ENCODE assay signal across 10 cellular contexts in the genomic region with DNA sequence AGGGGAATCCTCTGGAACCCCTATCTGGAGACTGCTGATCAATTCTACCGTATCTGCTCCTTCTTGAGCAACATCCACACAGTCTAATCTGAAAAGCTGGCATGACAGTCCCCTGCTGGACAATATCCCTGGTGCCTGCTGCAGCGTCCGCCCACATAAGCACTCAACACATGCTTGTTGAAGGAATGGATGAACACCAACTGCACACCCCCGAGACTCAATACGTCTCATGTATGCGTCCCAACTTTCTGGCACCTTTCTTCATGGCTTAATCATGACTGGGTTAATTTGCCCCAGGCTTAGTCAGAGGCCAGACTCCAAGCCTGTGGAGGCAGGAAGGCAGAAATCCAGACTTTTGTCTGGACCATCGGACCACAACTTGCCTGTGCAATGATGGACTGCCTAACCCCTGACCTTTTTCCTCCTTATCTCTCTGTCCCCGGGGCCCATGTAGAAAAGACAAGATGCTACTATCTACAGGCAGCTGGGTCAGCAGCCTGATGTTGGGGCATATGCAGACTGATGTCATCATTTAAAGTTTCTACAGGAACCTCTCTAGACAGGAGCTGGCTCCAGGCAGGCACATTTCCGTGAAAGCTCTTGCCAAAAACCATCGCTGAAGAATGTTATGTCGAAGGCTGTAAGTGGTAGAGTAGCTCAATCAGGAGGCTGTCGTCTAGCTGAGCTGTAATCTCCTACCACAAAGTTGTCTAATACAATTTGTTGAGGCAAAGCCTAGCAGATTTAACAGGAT.
DNase-seq lines count a peak whose midpoint lies in the region; ATAC-seq, FAIRE-seq and TF ChIP-seq lines count a peak whose summit lies in the region.
"Had no signal": no experiment of that assay in that cellular context is flagged by ENCODE, and none has a peak within 500 bp of the region (broad histone marks: within the 10 kb centered on the region; RNA-seq: fewer than 3 reads in every experiment).

No MANE protein-coding gene starts in this region.

- no peaks in the 10 kb centered on the region for H3K4me1 ChIP-seq in small intestine (ENCODE audit: control insufficient read depth in 2 of 2, insufficient read depth in 1 of 2, low read depth in 1 of 2, low read length in 1 of 2)

- H3K27me3 Mint-ChIP-seq in progenitor cell of endocrine pancreas = peaks cover 3% of the 10 kb centered on the region

- H3K9me3 Mint-ChIP-seq in progenitor cell of endocrine pancreas (ENCODE audit: low read depth) = no peaks in the 10 kb centered on the region

- WGBS in small intestine, 3 donors = 60 to 74% (median 74%) methylated on average over 12 of the region's 12 CpGs

- no peaks in the 10 kb centered on the region for H3K4me1 Mint-ChIP-seq in progenitor cell of endocrine pancreas (ENCODE audit: low read depth)

- H3K36me3 ChIP-seq in small intestine (ENCODE audit: control insufficient read depth in 2 of 2, insufficient read depth in 2 of 2, low read length in 2 of 2) = no peaks in the 10 kb centered on the region

- no peak for ATAC-seq in GM19023 (IDR thresholded peaks at IDR 0.05; ENCODE audit: unreplicated experiment)
- ATAC-seq: GM12878 had no signal

- no peaks in the 10 kb centered on the region for H3K27me3 ChIP-seq in small intestine (ENCODE audit: control insufficient read depth in 2 of 2, insufficient read depth in 2 of 2, low read length in 2 of 2)

- FAIRE-seq in small intestine (lab: Jason Lieb, UNC) = no peak
- FAIRE-seq: GM12878 had no signal

- H3K4me3 Mint-ChIP-seq in progenitor cell of endocrine pancreas (ENCODE audit: low read depth) = no peak overlapping the region

- no peak overlapping the region for H3K27ac Mint-ChIP-seq in progenitor cell of endocrine pancreas

- H3K9me3 ChIP-seq in small intestine (ENCODE audit: control insufficient read depth, low read depth) = no peaks in the 10 kb centered on the region

- H3K4me3 ChIP-seq in fibroblast of the aortic adventitia (ENCODE audit: low read depth, low read length) (no peak overlapping the region), small intestine (ENCODE audit: low read depth in 1 of 2, low read length in 2 of 2) (no peak overlapping the region)
- H3K4me3 ChIP-seq: GM12878 had no signal

- TF ChIP-seq CTCF in fibroblast of the aortic adventitia (IDR thresholded peaks at IDR 0.05; ENCODE audit: insufficient read depth, low read length) = peak; percentile 47
- peak; percentile 23 for TF ChIP-seq CTCF in progenitor cell of endocrine pancreas (IDR thresholded peaks at IDR 0.05; ENCODE audit: unreplicated experiment)

- peak; percentile 95 for DNase-seq in GM04503 (ENCODE audit: low read depth)
- peak; percentile 11 for DNase-seq in SK-MEL-5 (ENCODE audit: low read depth, low spot score)
- DNase-seq in fibroblast of the aortic adventitia (ENCODE audit: low read depth) = peak; percentile 98
- no peak for DNase-seq in progenitor cell of endocrine pancreas (ENCODE audit: low spot score, unreplicated experiment)
- no peak for DNase-seq in small intestine
- no peak for DNase-seq in NCI-H774 (lab: John Stamatoyannopoulos, UW)
- no peak for DNase-seq in NK-92 (lab: John Stamatoyannopoulos, UW; ENCODE audit: unreplicated experiment)
- DNase-seq: NCI-H2029 treated with DMSO at 0.1 percent for 48 hours had no signal

- H3K36me3 Mint-ChIP-seq in progenitor cell of endocrine pancreas (ENCODE audit: insufficient read depth) = no peaks in the 10 kb centered on the region

- in situ Hi-C loops in SK-MEL-5 (cut with HindIII; ENCODE audit: low pct_unique_long_range_greater_than_20kb, low sequenced_read_pairs) = no loop called here

- H3K27ac ChIP-seq in small intestine (ENCODE audit: low read depth in 1 of 2, low read length in 1 of 2) = peak overlapping the region in 1 of 2 donors; percentile 7

Comparison
In these comparisons a context has a peak if more than half of its experiments do, and no peak if none do; other contexts are left out.
1. DNase-seq: peak in GM04503 (single experiment), SK-MEL-5 (single experiment) and fibroblast of the aortic adventitia (single experiment); none in progenitor cell of endocrine pancreas (single experiment), small intestine (single experiment), NCI-H774 (single experiment) and NK-92 (single experiment).